1 cellular context compared by ENCODE assay signal in genomic region chr1:2413495-2414296, GRCh38.
TF ChIP-seq lines count a peak whose summit lies in the region.

No MANE protein-coding gene starts in this region.

TF ChIP-seq in IMR-90, 13 proteins besides CTCF, POLR2A, EP300 and RAD21:
- TF ChIP-seq SMC3 (IDR thresholded peaks at IDR 0.05; ENCODE audit: low read depth, low read length) (no peak), CHD1 (IDR thresholded peaks at IDR 0.05; ENCODE audit: low read depth, low read length) (no peak), USF2 (IDR thresholded peaks at IDR 0.05; ENCODE audit: low read depth, low read length) (no peak), FOS (IDR thresholded peaks at IDR 0.05; ENCODE audit: low read depth, low read length) (no peak), NFE2L2 (IDR thresholded peaks at IDR 0.05; ENCODE audit: low read depth, low read length) (no peak), MXI1 (IDR thresholded peaks at IDR 0.05; ENCODE audit: borderline replicate concordance, low read depth, low read length) (no peak), MAFK (IDR thresholded peaks at IDR 0.05; ENCODE audit: low read depth, low read length) (no peak)
TF ChIP-seq in IMR-90: peak in this region for 0.
